Comparison of ENCODE assay signal across 1 cellular context in the genomic region with DNA sequence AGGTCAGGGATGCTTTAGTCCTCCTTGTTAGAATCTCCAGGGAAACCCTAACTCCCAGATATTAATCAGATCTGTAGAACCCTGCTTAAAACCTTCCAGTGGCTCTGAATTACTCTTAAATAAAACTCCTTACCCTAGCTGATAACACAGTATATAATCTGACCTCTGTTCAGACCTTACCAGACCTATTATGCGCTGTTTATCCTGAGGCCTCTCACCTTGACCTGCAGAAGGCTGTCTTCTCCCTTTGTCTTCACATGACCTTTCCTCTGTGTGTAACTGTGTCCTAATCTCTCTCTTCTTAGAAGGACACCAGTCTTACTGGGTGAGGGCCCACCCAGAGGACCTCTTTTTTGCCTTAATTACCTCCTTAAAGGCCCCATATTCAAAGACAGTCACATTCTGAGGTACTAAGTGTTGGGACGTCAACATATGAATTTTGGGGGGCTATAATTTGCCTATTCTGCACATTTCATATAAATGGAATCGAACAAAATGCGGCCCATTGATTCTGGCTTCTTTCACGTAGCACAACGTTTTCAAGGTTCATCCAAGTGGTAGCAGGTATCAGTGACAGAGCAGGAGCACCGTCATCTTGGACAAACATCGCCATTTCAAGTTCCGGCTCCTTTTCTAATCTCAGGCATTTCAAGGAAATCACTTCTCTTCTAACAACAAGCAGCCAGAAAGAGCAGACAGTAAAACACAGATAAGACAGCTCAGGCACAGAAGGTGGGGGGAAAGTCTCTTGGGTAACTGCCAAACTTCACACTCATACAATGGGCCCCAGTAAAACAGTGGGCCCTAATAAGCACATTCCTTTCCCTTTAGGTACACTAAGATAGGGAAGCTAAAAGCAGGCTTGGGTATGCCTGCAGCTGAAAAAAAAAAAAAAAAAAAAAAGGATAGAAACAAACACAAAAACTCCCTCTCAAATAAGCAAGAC.
A peak's percentile ranks its signal among the peaks of the same experiment; 100 is the strongest.
TF ChIP-seq lines count a peak whose summit lies in the region.

No MANE protein-coding gene starts in this region.

TF ChIP-seq in HepG2, 621 proteins besides CTCF, POLR2A, EP300 and RAD21 (continued from another document):
- TF ChIP-seq MLXIP (CRISPR knock-in tag; IDR thresholded peaks at IDR 0.05; ENCODE audit: borderline replicate concordance) = no peak
- TF ChIP-seq, protein P1, sequence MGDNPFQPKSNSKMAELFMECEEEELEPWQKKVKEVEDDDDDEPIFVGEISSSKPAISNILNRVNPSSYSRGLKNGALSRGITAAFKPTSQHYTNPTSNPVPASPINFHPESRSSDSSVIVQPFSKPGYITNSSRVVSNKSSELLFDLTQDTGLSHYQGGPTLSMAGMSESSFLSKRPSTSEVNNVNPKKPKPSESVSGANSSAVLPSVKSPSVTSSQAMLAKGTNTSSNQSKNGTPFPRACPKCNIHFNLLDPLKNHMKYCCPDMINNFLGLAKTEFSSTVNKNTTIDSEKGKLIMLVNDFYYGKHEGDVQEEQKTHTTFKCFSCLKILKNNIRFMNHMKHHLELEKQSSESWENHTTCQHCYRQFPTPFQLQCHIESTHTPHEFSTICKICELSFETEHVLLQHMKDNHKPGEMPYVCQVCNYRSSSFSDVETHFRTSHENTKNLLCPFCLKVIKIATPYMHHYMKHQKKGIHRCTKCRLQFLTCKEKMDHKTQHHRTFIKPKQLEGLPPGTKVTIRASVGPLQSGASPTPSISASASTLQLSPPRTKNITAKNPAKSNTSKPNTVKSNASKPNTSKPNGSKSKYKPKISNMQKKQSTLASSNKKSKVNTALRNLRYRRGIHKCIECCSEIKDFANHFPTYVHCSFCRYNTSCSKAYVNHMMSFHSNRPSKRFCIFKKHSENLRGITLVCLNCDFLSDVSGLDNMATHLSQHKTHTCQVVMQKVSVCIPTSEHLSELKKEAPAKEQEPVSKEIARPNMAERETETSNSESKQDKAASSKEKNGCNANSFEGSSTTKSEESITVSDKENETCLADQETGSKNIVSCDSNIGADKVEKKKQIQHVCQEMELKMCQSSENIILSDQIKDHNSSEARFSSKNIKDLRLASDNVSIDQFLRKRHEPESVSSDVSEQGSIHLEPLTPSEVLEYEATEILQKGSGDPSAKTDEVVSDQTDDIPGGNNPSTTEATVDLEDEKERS (CRISPR knock-in tag; IDR thresholded peaks at IDR 0.05) = no peak
- TF ChIP-seq ZNF44 (CRISPR knock-in tag; IDR thresholded peaks at IDR 0.05) = no peak
- TF ChIP-seq MAFK (conservative IDR thresholded peaks at IDR 0.05 in 1 of 2, IDR thresholded peaks at IDR 0.05 in 1 of 2; ENCODE audit: low read length in 2 of 2) = peak; percentile 36 to 53; a peak in 3 of 4 replicates
- TF ChIP-seq MAZ (IDR thresholded peaks at IDR 0.05; ENCODE audit: borderline replicate concordance, low read depth, low read length) = no peak
- no peak for TF ChIP-seq MAZ (CRISPR knock-in tag; IDR thresholded peaks at IDR 0.05; ENCODE audit: low read depth)
- TF ChIP-seq ELF1 (CRISPR knock-in tag; IDR thresholded peaks at IDR 0.05) = no peak
- TF ChIP-seq SIX1 (CRISPR knock-in tag; IDR thresholded peaks at IDR 0.05; ENCODE audit: borderline replicate concordance) = no peak
- no peak for TF ChIP-seq SUZ12 (IDR thresholded peaks at IDR 0.05; ENCODE audit: low read depth, low read length)
- TF ChIP-seq DNMT3B (CRISPR knock-in tag; conservative IDR thresholded peaks at IDR 0.05) = no peak
- TF ChIP-seq, protein P2, sequence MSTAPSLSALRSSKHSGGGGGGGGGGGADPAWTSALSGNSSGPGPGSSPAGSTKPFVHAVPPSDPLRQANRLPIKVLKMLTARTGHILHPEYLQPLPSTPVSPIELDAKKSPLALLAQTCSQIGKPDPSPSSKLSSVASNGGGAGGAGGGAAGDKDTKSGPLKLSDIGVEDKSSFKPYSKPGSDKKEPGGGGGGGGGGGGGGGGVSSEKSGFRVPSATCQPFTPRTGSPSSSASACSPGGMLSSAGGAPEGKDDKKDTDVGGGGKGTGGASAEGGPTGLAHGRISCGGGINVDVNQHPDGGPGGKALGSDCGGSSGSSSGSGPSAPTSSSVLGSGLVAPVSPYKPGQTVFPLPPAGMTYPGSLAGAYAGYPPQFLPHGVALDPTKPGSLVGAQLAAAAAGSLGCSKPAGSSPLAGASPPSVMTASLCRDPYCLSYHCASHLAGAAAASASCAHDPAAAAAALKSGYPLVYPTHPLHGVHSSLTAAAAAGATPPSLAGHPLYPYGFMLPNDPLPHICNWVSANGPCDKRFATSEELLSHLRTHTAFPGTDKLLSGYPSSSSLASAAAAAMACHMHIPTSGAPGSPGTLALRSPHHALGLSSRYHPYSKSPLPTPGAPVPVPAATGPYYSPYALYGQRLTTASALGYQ (CRISPR knock-in tag; IDR thresholded peaks at IDR 0.05) = no peak
- no peak for TF ChIP-seq PBX2 (CRISPR knock-in tag; IDR thresholded peaks at IDR 0.05)
- TF ChIP-seq NR2F6 (IDR thresholded peaks at IDR 0.05) = no peak
- TF ChIP-seq NR2F6 (CRISPR knock-in tag; IDR thresholded peaks at IDR 0.05) = no peak
- TF ChIP-seq MAFF (IDR thresholded peaks at IDR 0.05; ENCODE audit: low read depth, low read length) = 0 out of 2 replicates have a peak, but pooled peaks have one; percentile 17
